In genomic region chr5:128341056-128341455, GRCh38 we compare ENCODE assay signal across 18 cellular contexts.
DNase-seq lines count a peak whose midpoint lies in the region; ATAC-seq, FAIRE-seq and TF ChIP-seq lines count a peak whose summit lies in the region.
"Had no signal": no experiment of that assay in that cellular context is flagged by ENCODE, and none has a peak within 500 bp of the region (broad histone marks: within the 10 kb centered on the region; RNA-seq: fewer than 3 reads in every experiment).

No MANE protein-coding gene starts in this region.

- H3K79me2 ChIP-seq in hepatocyte = no peaks in the 10 kb centered on the region

- no peak overlapping the region for H2BK15ac ChIP-seq in IMR-90 (ENCODE audit: low read depth, low read length)

- no CpG with 5 or more reads among the region's 3 CpGs for WGBS in IMR-90 (ENCODE audit: extremely low coverage in 2 of 2, insufficient read length in 1 of 2), 2 experiments
- WGBS in hepatocyte (ENCODE audit: low lambda C conversion rate, missing lambda C conversion rate) = 90% methylated on average over 3 of the region's 3 CpGs
- 64 to 89% (median 84%) methylated on average over 3 of the region's 3 CpGs for WGBS in stomach, 5 donors

- no TSS peak for BruUV-seq in IMR-90 (replicated peaks; lab: Mats Ljungman, UMichigan)

- ATAC-seq in IMR-90 (ENCODE audit: low read depth) = peak; percentile 53
- ATAC-seq: activated T-cell treated with anti-CD3 and anti-CD28 coated beads, Interleukin-2, amount 50 U/mL, for 4 hours; stimulated activated naive CD8-positive, alpha-beta T cell treated with anti-CD3 and anti-CD28 coated beads, Interleukin-15, amount 100 ng/mL, for 72 hours had no signal

- no peak overlapping the region for H4K91ac ChIP-seq in IMR-90 (ENCODE audit: insufficient read depth, low read depth, low read length)

- H3K27ac ChIP-seq in AG04450 (ENCODE audit: low read depth, low read length) (peak overlapping the region; percentile 21), IMR-90 (ENCODE audit: insufficient read depth, low read length) (no peak overlapping the region), hepatocyte (no peak overlapping the region), stomach (no peak overlapping the region)
- H3K27ac ChIP-seq: pancreas, SK-N-MC had no signal

- H3K4me1 ChIP-seq in IMR-90 (ENCODE audit: control insufficient read depth, insufficient read depth, low read length) (no peaks in the 10 kb centered on the region), hepatocyte (ENCODE audit: insufficient read depth) (no peaks in the 10 kb centered on the region), stomach (peaks cover 0 to 8% (median 2%) of the 10 kb centered on the region in 4 donors)
- H3K4me1 ChIP-seq: pancreas had no signal

- H3K36me3 ChIP-seq in IMR-90 (ENCODE audit: control insufficient read depth, insufficient read depth, low read length) = peaks cover 44% of the 10 kb centered on the region
- H3K36me3 ChIP-seq in bronchial epithelial cell (ENCODE audit: control insufficient read depth, insufficient read depth, low read length) = no peaks in the 10 kb centered on the region
- no peaks in the 10 kb centered on the region for H3K36me3 ChIP-seq in hepatocyte (replicated peaks; ENCODE audit: insufficient read depth, low read depth)
- H3K36me3 ChIP-seq in stomach = peaks cover 0 to 7% (median 0%) of the 10 kb centered on the region in 4 donors
- H3K36me3 ChIP-seq: pancreas had no signal

- no peak overlapping the region for H2BK120ac ChIP-seq in IMR-90 (ENCODE audit: low read depth, low read length)

- no peaks in the 10 kb centered on the region for H3K27me3 ChIP-seq in AG04450 (ENCODE audit: control insufficient read depth, insufficient read depth, low read length)
- no peaks in the 10 kb centered on the region for H3K27me3 ChIP-seq in IMR-90 (ENCODE audit: control insufficient read depth, insufficient read depth, low read length)
- H3K27me3 ChIP-seq in bronchial epithelial cell (ENCODE audit: control insufficient read depth, insufficient read depth, low read length) = no peaks in the 10 kb centered on the region
- H3K27me3 ChIP-seq in hepatocyte = no peaks in the 10 kb centered on the region
- no peaks in the 10 kb centered on the region for H3K27me3 ChIP-seq in stomach

- H3K4me2 ChIP-seq in IMR-90 (ENCODE audit: low read depth, low read length) (no peak overlapping the region), hepatocyte (no peak overlapping the region)

- H4K5ac ChIP-seq in IMR-90 (ENCODE audit: low read depth, low read length) = no peak overlapping the region

- H4K20me1 ChIP-seq in IMR-90 (ENCODE audit: insufficient read depth, low read length) (no peaks in the 10 kb centered on the region), hepatocyte (ENCODE audit: insufficient read depth, poor library complexity, severe bottlenecking) (no peaks in the 10 kb centered on the region)

- TF ChIP-seq CTCF in AG04450 (IDR thresholded peaks at IDR 0.05; ENCODE audit: low read depth, low read length) (no peak), IMR-90 (conservative IDR thresholded peaks at IDR 0.05; ENCODE audit: low read depth, low read length) (no peak), bronchial epithelial cell (IDR thresholded peaks at IDR 0.05; ENCODE audit: insufficient read depth, low read length, severe bottlenecking) (no peak), hepatocyte (IDR thresholded peaks at IDR 0.05; ENCODE audit: poor library complexity) (no peak), stomach (IDR thresholded peaks at IDR 0.05) (no peak)

- H3K9me1 ChIP-seq in IMR-90 (ENCODE audit: insufficient read depth, low read length) = peaks cover 21% of the 10 kb centered on the region; the same call in 1 of the 2 replicates

- H3K14ac ChIP-seq in IMR-90 (replicated peaks; ENCODE audit: low read depth, low read length) = no peak overlapping the region

- H3K9me3 ChIP-seq in AG04450 (ENCODE audit: control insufficient read depth, insufficient read depth, low read length) = no peaks in the 10 kb centered on the region; the same call in 1 of the 2 replicates
- no peaks in the 10 kb centered on the region for H3K9me3 ChIP-seq in IMR-90 (ENCODE audit: control insufficient read depth, insufficient read depth, low read length)
- no peaks in the 10 kb centered on the region for H3K9me3 ChIP-seq in hepatocyte (ENCODE audit: low read depth)
- no peaks in the 10 kb centered on the region for H3K9me3 ChIP-seq in stomach
- H3K9me3 ChIP-seq: pancreas had no signal

- dilution Hi-C loops in IMR-90 (cut with HindIII; ENCODE audit: low sequenced_read_pairs, unreplicated experiment) = no loop called here

- H3K9ac ChIP-seq in IMR-90 (ENCODE audit: low read depth, low read length) = no peak overlapping the region

- no peak for TF ChIP-seq RAD21 in IMR-90 (IDR thresholded peaks at IDR 0.05; ENCODE audit: low read length)

- H2AFZ ChIP-seq in IMR-90 (replicated peaks; ENCODE audit: low read length, poor library complexity) (no peak overlapping the region), hepatocyte (no peak overlapping the region)

- TF ChIP-seq EP300 in stomach (IDR thresholded peaks at IDR 0.05) = no peak

- POLR2A ChIA-PET in AG04450 (lab: Yijun Ruan, JAX) (no interaction called here), IMR-90 (lab: Charles Lee; ENCODE audit: unreplicated experiment) (no interaction called here)

- no peak overlapping the region for H3K23ac ChIP-seq in IMR-90 (ENCODE audit: low read depth, low read length)

- H2AK9ac ChIP-seq in IMR-90 (replicated peaks; ENCODE audit: low read depth, low read length, poor library complexity) = no peak overlapping the region

- H2BK5ac ChIP-seq in IMR-90 (ENCODE audit: low read depth, low read length, poor library complexity, severe bottlenecking) = no peak overlapping the region

- no peak overlapping the region for H3K18ac ChIP-seq in IMR-90 (ENCODE audit: low read depth, low read length)

- H3K79me1 ChIP-seq in IMR-90 (ENCODE audit: low read depth in 1 of 2, low read length in 2 of 2) = no peaks in the 10 kb centered on the region

- DNase-seq in AG04450 (ENCODE audit: low read depth, low spot score) (no peak), IMR-90 (no peak), bronchial epithelial cell (ENCODE audit: low read depth) (peak; percentile 72), hepatocyte (ENCODE audit: low spot score) (peak; percentile 16), NCI-H446 (lab: John Stamatoyannopoulos, UW) (no peak), amniotic stem cell (lab: John Stamatoyannopoulos, UW) (no peak), stomach (no peak)
- no peak for DNase-seq in effector CD8-positive, alpha-beta T cell (lab: John Stamatoyannopoulos, UW)
- DNase-seq: ACHN; activated CD4-positive, alpha-beta T cell treated with anti-CD3 and anti-CD28 coated beads, Interleukin-2, amount 50 U/mL, for 48 hours; activated T-cell treated with anti-CD3 and anti-CD28 coated beads, Interleukin-2, amount 50 U/mL, for 4 hours; GDM1; hypothalamus; NCI-H1105; pancreas; stimulated activated CD4-positive, alpha-beta T cell treated with anti-CD3 and anti-CD28 coated beads, Interleukin-12 subunit alpha, Interleukin-12 subunit beta, amount 100 ng/mL, for 4 hours; stimulated activated naive CD8-positive, alpha-beta T cell treated with anti-CD3 and anti-CD28 coated beads, Interleukin-15, amount 100 ng/mL, for 72 hours had no signal

- H2BK20ac ChIP-seq in IMR-90 (ENCODE audit: low read depth, low read length) = no peak overlapping the region

- TF ChIP-seq POLR2A in IMR-90 (IDR thresholded peaks at IDR 0.05; ENCODE audit: low read depth, low read length) = no peak
- TF ChIP-seq POLR2A in stomach (IDR thresholded peaks at IDR 0.05) = no peak

- no peaks in the 10 kb centered on the region for H3K9me2 ChIP-seq in hepatocyte (replicated peaks; ENCODE audit: insufficient read depth)

- CTCF ChIA-PET in AG04450 (lab: Charles Lee) = interaction anchor here (1.5 kb wide), 1 partner anchor 127 kb away, joined by 3 read pairs; no protein-coding TSS in a partner anchor
- CTCF ChIA-PET in IMR-90 (lab: Yijun Ruan, JAX) = no interaction called here

- no peak overlapping the region for H2AK5ac ChIP-seq in IMR-90 (ENCODE audit: low read depth, low read length)

- intact Hi-C loops in IMR-90 (cut with micrococcal nuclease) = loop anchor here (10.0 kb wide), 1 partner anchor 596 kb away; no protein-coding TSS in a partner anchor
- intact Hi-C loops in stomach (cut with DNase I; ENCODE audit: low total_unique reads) = no loop called here

- no peak overlapping the region for H4K8ac ChIP-seq in IMR-90 (ENCODE audit: low read depth in 2 of 2, low read length in 2 of 2)

- H3K56ac ChIP-seq in IMR-90 (ENCODE audit: extremely low read depth, insufficient read depth, low read length) = no peak overlapping the region

- in situ Hi-C loops in IMR-90 (cut with MboI; ENCODE audit: low sequenced_read_pairs) = no loop called here

- no peak overlapping the region for H3K4ac ChIP-seq in IMR-90 (ENCODE audit: low read depth, low read length)

- FAIRE-seq in bronchial epithelial cell (lab: Jason Lieb, UNC) = peak; percentile 72
- FAIRE-seq: pancreas had no signal

- H3K4me3 ChIP-seq in AG04450 (ENCODE audit: low read depth, low read length) (no peak overlapping the region), IMR-90 (ENCODE audit: insufficient read depth, low read depth, low read length) (no peak overlapping the region), bronchial epithelial cell (ENCODE audit: low read depth, low read length) (no peak overlapping the region), hepatocyte (no peak overlapping the region), stomach (no peak overlapping the region)
- H3K4me3 ChIP-seq: pancreas, SK-N-MC had no signal

TF ChIP-seq in IMR-90, 13 proteins besides CTCF, POLR2A, EP300 and RAD21 (continues in another document):
- no peak for TF ChIP-seq ELK1 (IDR thresholded peaks at IDR 0.05; ENCODE audit: borderline replicate concordance, low read depth, low read length)
- no peak for TF ChIP-seq CHD1 (IDR thresholded peaks at IDR 0.05; ENCODE audit: low read depth, low read length)
- no peak for TF ChIP-seq CEBPB (IDR thresholded peaks at IDR 0.05; ENCODE audit: low read depth, low read length)
- TF ChIP-seq FOS (IDR thresholded peaks at IDR 0.05; ENCODE audit: low read depth, low read length) = no peak
- no peak for TF ChIP-seq MAFK (IDR thresholded peaks at IDR 0.05; ENCODE audit: low read depth, low read length)

Comparison
In these comparisons a context has a peak if more than half of its experiments do, and no peak if none do; other contexts are left out.
1. DNase-seq: peak in bronchial epithelial cell (single experiment) and hepatocyte (single experiment); none in AG04450 (single experiment), IMR-90 (single experiment), effector CD8-positive, alpha-beta T cell (single experiment), NCI-H446 (0 of 2), amniotic stem cell (single experiment) and stomach (single experiment).